In genomic region chr10:99994801-99995200, GRCh38 we compare ENCODE assay signal across 8 cellular contexts. TPM values are rescaled to one million over a fixed set of nuclear protein-coding genes. Genes with fewer than 3 reads are reported as not detected.
DNase-seq lines count a peak whose midpoint lies in the region; ATAC-seq and TF ChIP-seq lines count a peak whose summit lies in the region.

No MANE protein-coding gene starts in this region.

- peak overlapping the region; percentile 67 for H3K27ac Mint-ChIP-seq in activated naive CD8-positive, alpha-beta T cell treated with anti-CD3 and anti-CD28 coated beads, Interleukin-2, amount 10 ng/mL, durations not matched to agents 7 days and 5 days
- no peak overlapping the region for H3K27ac Mint-ChIP-seq in activated naive CD8-positive, alpha-beta T cell treated with anti-CD3 and anti-CD28 coated beads for 36 hours
- peak overlapping the region; percentile 83 to 91 for H3K27ac Mint-ChIP-seq in natural killer cell

- TF ChIP-seq CTCF in colonic mucosa (IDR thresholded peaks at IDR 0.05) (no peak), natural killer cell (IDR thresholded peaks at IDR 0.05) (no peak), upper lobe of right lung (IDR thresholded peaks at IDR 0.05) (no peak), thyroid gland (IDR thresholded peaks at IDR 0.05) (no peak)

- H3K27ac ChIP-seq in colonic mucosa (peak overlapping the region; percentile 25), upper lobe of right lung (peak overlapping the region; percentile 12), thyroid gland (no peak overlapping the region)

- POLR2A ChIA-PET in activated naive CD8-positive, alpha-beta T cell treated with anti-CD3 and anti-CD28 coated beads, Interleukin-2, amount 10 ng/mL, durations not matched to agents 7 days and 5 days (lab: Charles Lee) = interaction anchor here (0.8 to 1.4 kb wide), 3 partner anchors 15 to 262 kb away, joined by 4 to 6 read pairs (median 4); partner anchors contain the start of genes COX15, CUTC and DNMBP

- peaks cover 6% of the 10 kb centered on the region for H3K36me3 Mint-ChIP-seq in activated naive CD8-positive, alpha-beta T cell treated with anti-CD3 and anti-CD28 coated beads, Interleukin-2, amount 10 ng/mL, durations not matched to agents 7 days and 5 days
- no peaks in the 10 kb centered on the region for H3K36me3 Mint-ChIP-seq in activated naive CD8-positive, alpha-beta T cell treated with anti-CD3 and anti-CD28 coated beads for 36 hours
- H3K36me3 Mint-ChIP-seq in natural killer cell = no peaks in the 10 kb centered on the region

- no peak for ATAC-seq in activated naive CD8-positive, alpha-beta T cell treated with anti-CD3 and anti-CD28 coated beads, Interleukin-2, amount 10 ng/mL, durations not matched to agents 7 days and 5 days (ENCODE audit: low read depth)
- ATAC-seq in natural killer cell (no peak), upper lobe of right lung (no peak)

- WGBS in thyroid gland, 2 donors = 97 to 100% methylated on average over 5 of the region's 5 CpGs

- no peak overlapping the region for H3K9ac ChIP-seq in colonic mucosa (ENCODE audit: low read depth in 2 of 2, low read length in 2 of 2)

- H3K4me3 ChIP-seq in colonic mucosa (no peak overlapping the region), upper lobe of right lung (no peak overlapping the region), thyroid gland (replicated peaks in 1 of 3) (no peak overlapping the region)

- H3K36me3 ChIP-seq in colonic mucosa (no peaks in the 10 kb centered on the region), upper lobe of right lung (no peaks in the 10 kb centered on the region), thyroid gland (no peaks in the 10 kb centered on the region)

- H3K27me3 ChIP-seq in colonic mucosa = no peaks in the 10 kb centered on the region
- H3K27me3 ChIP-seq in upper lobe of right lung = no peaks in the 10 kb centered on the region
- H3K27me3 ChIP-seq in thyroid gland = no peaks in the 10 kb centered on the region

- no peaks in the 10 kb centered on the region for H3K27me3 Mint-ChIP-seq in activated naive CD8-positive, alpha-beta T cell treated with anti-CD3 and anti-CD28 coated beads, Interleukin-2, amount 10 ng/mL, durations not matched to agents 7 days and 5 days
- H3K27me3 Mint-ChIP-seq in activated naive CD8-positive, alpha-beta T cell treated with anti-CD3 and anti-CD28 coated beads for 36 hours = no peaks in the 10 kb centered on the region
- no peaks in the 10 kb centered on the region for H3K27me3 Mint-ChIP-seq in natural killer cell (ENCODE audit: low read depth in 2 of 2)

- H3K9me3 ChIP-seq in colonic mucosa (no peaks in the 10 kb centered on the region), upper lobe of right lung (no peaks in the 10 kb centered on the region), thyroid gland (no peaks in the 10 kb centered on the region)

- H3K4me1 ChIP-seq in colonic mucosa = no peaks in the 10 kb centered on the region
- H3K4me1 ChIP-seq in upper lobe of right lung = peaks cover 32% of the 10 kb centered on the region
- H3K4me1 ChIP-seq in thyroid gland = peaks cover 8 to 16% of the 10 kb centered on the region in 2 donors

- intact Hi-C loops in colonic mucosa (cut with DNase I) = no loop called here
- intact Hi-C loops in natural killer cell (cut with micrococcal nuclease) = loop anchor here (1.0 kb wide), 1 partner anchor 14 kb away; the partner anchor contains the start of gene DNMBP
- intact Hi-C loops in upper lobe of right lung (cut with DNase I) = no loop called here
- intact Hi-C loops in thyroid gland (cut with DNase I) = no loop called here

- H3K4me1 Mint-ChIP-seq in activated naive CD8-positive, alpha-beta T cell treated with anti-CD3 and anti-CD28 coated beads, Interleukin-2, amount 10 ng/mL, durations not matched to agents 7 days and 5 days = peaks cover 19% of the 10 kb centered on the region
- H3K4me1 Mint-ChIP-seq in activated naive CD8-positive, alpha-beta T cell treated with anti-CD3 and anti-CD28 coated beads for 36 hours = peaks cover 22% of the 10 kb centered on the region
- peaks cover 37 to 38% of the 10 kb centered on the region in 2 donors for H3K4me1 Mint-ChIP-seq in natural killer cell

- DNase-seq in activated naive CD8-positive, alpha-beta T cell treated with anti-CD3 and anti-CD28 coated beads, Interleukin-2, amount 10 ng/mL, durations not matched to agents 7 days and 5 days = no peak
- DNase-seq in activated naive CD8-positive, alpha-beta T cell treated with anti-CD3 and anti-CD28 coated beads for 36 hours = no peak
- DNase-seq in colonic mucosa (no peak), natural killer cell (no peak), upper lobe of right lung (no peak), NCI-H524 (lab: John Stamatoyannopoulos, UW) (no peak), thyroid gland (no peak)
- no peak for DNase-seq in effector CD4-positive, alpha-beta T cell

- H3K9me3 Mint-ChIP-seq in activated naive CD8-positive, alpha-beta T cell treated with anti-CD3 and anti-CD28 coated beads, Interleukin-2, amount 10 ng/mL, durations not matched to agents 7 days and 5 days = peaks cover 2% of the 10 kb centered on the region
- no peaks in the 10 kb centered on the region for H3K9me3 Mint-ChIP-seq in activated naive CD8-positive, alpha-beta T cell treated with anti-CD3 and anti-CD28 coated beads for 36 hours
- H3K9me3 Mint-ChIP-seq in natural killer cell = no peaks in the 10 kb centered on the region

- peak overlapping the region; percentile 73 for H3K4me3 Mint-ChIP-seq in activated naive CD8-positive, alpha-beta T cell treated with anti-CD3 and anti-CD28 coated beads, Interleukin-2, amount 10 ng/mL, durations not matched to agents 7 days and 5 days
- no peak overlapping the region for H3K4me3 Mint-ChIP-seq in activated naive CD8-positive, alpha-beta T cell treated with anti-CD3 and anti-CD28 coated beads for 36 hours
- peak overlapping the region; percentile 79 for H3K4me3 Mint-ChIP-seq in natural killer cell

- no peak for TF ChIP-seq POLR2A in thyroid gland (IDR thresholded peaks at IDR 0.05)

RNA-seq across cellular contexts. Expression of gene DNMBP, which starts 14.9 kb away (rescaled TPM):
- 1 to 10 TPM; 5.2 to 6.0 TPM for total RNA-seq in activated naive CD8-positive, alpha-beta T cell treated with anti-CD3 and anti-CD28 coated beads, Interleukin-2, amount 10 ng/mL, durations not matched to agents 7 days and 5 days
- total RNA-seq in activated naive CD8-positive, alpha-beta T cell treated with anti-CD3 and anti-CD28 coated beads for 36 hours = 1 to 10 TPM; 2.2 to 2.3 TPM
- total RNA-seq in colonic mucosa = 10 to 100 TPM; 38.4 to 53.5 TPM
- 10 to 100 TPM; 13.8 to 15.4 (median 14.4) TPM for total RNA-seq in natural killer cell
- 12.5 TPM for total RNA-seq in upper lobe of right lung
- 10 to 100 TPM; 11.7 to 17.4 (median 13.4) TPM for total RNA-seq in thyroid gland

Comparison
In these comparisons a context has a peak if more than half of its experiments do, and no peak if none do; other contexts are left out.
1. H3K27ac ChIP-seq: peak in colonic mucosa (single experiment) and upper lobe of right lung (single experiment); none in thyroid gland (0 of 3).